In the genomic region with DNA sequence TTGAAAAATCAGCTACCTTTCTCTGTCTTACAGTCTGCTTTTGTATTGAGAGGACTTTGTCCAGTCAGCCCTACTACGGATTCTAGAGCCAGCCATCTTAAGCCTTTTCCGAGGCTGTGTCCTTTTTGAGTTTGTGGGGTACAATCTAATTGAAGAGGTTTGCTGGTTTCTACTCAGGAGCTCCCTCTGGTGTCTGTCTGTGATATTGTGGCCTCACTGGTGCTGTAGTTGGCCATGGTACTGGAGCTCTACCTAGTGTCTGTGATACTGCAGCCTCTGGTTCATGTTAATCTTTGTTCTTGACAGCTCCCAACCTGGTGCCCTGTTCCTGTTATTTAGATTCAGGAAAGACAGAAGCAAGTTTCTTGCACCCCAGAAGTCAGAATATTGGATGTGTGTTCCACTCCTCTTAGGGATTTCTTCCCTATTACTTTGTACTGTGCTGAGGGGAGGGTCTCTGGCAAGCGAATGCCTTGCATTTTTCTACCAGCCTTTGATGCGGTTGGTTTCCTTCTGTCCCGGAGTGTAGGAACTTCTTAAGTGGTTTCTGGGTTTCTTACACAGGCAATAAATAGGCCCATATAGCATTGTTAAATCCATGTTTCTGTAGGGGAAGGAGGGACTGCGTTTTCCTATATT, we compare ENCODE assay signal across 8 cellular contexts.
DNase-seq lines count a peak whose midpoint lies in the region; ATAC-seq and TF ChIP-seq lines count a peak whose summit lies in the region.

No MANE protein-coding gene starts in this region.

- H3K36me3 ChIP-seq in A673 (ENCODE audit: insufficient read depth, low read length, poor library complexity, severe bottlenecking) (peaks cover 58% of the 10 kb centered on the region), thyroid gland (peaks cover 9 to 17% of the 10 kb centered on the region in 2 donors)

- no peak overlapping the region for H3K4me3 ChIP-seq in A673 (ENCODE audit: low read depth, low read length, poor library complexity, severe bottlenecking)
- no peak overlapping the region for H3K4me3 ChIP-seq in GM12875 (ENCODE audit: low read depth, low read length)
- no peak overlapping the region for H3K4me3 ChIP-seq in dorsolateral prefrontal cortex
- no peak overlapping the region for H3K4me3 ChIP-seq in thyroid gland (replicated peaks in 1 of 3)

- ATAC-seq in HG02763 (IDR thresholded peaks at IDR 0.05; ENCODE audit: unreplicated experiment) = peak; percentile 67

- H3K27ac ChIP-seq in A673 (ENCODE audit: low read depth, low read length, poor library complexity, severe bottlenecking) = no peak overlapping the region
- H3K27ac ChIP-seq in dorsolateral prefrontal cortex = peak overlapping the region in 1 of 59 donors; percentile 10
- no peak overlapping the region for H3K27ac ChIP-seq in thyroid gland

- intact Hi-C loops in A673 (cut with micrococcal nuclease; ENCODE audit: unreplicated experiment) = loop anchor here (5.0 kb wide), 1 partner anchor 247 kb away; no protein-coding TSS in a partner anchor
- intact Hi-C loops in dorsolateral prefrontal cortex (cut with DNase I) = no loop called here
- intact Hi-C loops in thyroid gland (cut with DNase I) = no loop called here

- TF ChIP-seq POLR2A in thyroid gland (IDR thresholded peaks at IDR 0.05) = no peak

- H3K27me3 ChIP-seq in A673 (replicated peaks; ENCODE audit: insufficient read depth, low read depth, low read length, poor library complexity) (no peaks in the 10 kb centered on the region), dorsolateral prefrontal cortex (no peaks in the 10 kb centered on the region), thyroid gland (no peaks in the 10 kb centered on the region)

- peaks cover 18% of the 10 kb centered on the region for H3K9me3 ChIP-seq in A673 (ENCODE audit: low read depth, low read length, poor library complexity, severe bottlenecking)
- H3K9me3 ChIP-seq in thyroid gland = no peaks in the 10 kb centered on the region

- DNase-seq in A673 (ENCODE audit: low spot score) (peak; percentile 81), NCI-H2227 (lab: John Stamatoyannopoulos, UW; ENCODE audit: unreplicated experiment) (peak; percentile 67), dorsolateral prefrontal cortex (peak in 2 of 10 donors; percentile 33 to 52), mucosa of gallbladder (ENCODE audit: low spot score) (peak; percentile 51), thyroid gland (peak; percentile 37 to 50)
- DNase-seq in activated CD4-positive, alpha-beta T cell treated with anti-CD3 and anti-CD28 coated beads for 48 hours = peak; percentile 78

- TF ChIP-seq CTCF in A673 (conservative IDR thresholded peaks at IDR 0.05; ENCODE audit: low read depth, low read length) (peak; percentile 89), GM12875 (IDR thresholded peaks at IDR 0.05; ENCODE audit: borderline replicate concordance, insufficient read depth, low read depth, low read length) (peak; percentile 86), dorsolateral prefrontal cortex (IDR thresholded peaks at IDR 0.05 in 54 of 56, conservative IDR thresholded peaks at IDR 0.05 in 2 of 56; ENCODE audit: low read depth in 1 of 56, partially characterized antibody in 56 of 56) (peak in 55 of 56 donors; percentile 31 to 73 (median 58)), thyroid gland (IDR thresholded peaks at IDR 0.05) (peak in 5 of 6 experiments; percentile 27 to 69 (median 57))

- H3K4me1 ChIP-seq in A673 (ENCODE audit: insufficient read depth, low read length, poor library complexity, severe bottlenecking) (peaks cover 14% of the 10 kb centered on the region), thyroid gland (no peaks in the 10 kb centered on the region)

- POLR2A ChIA-PET in A673 (lab: Charles Lee; ENCODE audit: low non-redundant PET) = interaction anchor here (0.6 kb wide), 1 partner anchor 498 kb away, joined by 3 read pairs; no protein-coding TSS in a partner anchor

- 60 to 71% methylated on average over 6 of the region's 6 CpGs for WGBS in thyroid gland, 2 donors

- CTCF ChIA-PET in A673 (lab: Charles Lee) = interaction anchor here (0.5 to 1.1 kb wide), 6 partner anchors 11 to 285 kb away, joined by 3 to 6 read pairs (median 4); no protein-coding TSS in a partner anchor

- BruUV-seq in A673 (replicated peaks; lab: Mats Ljungman, UMichigan) = no TSS peak
